ENCODE assay signal across 25 cellular contexts in the genomic region with DNA sequence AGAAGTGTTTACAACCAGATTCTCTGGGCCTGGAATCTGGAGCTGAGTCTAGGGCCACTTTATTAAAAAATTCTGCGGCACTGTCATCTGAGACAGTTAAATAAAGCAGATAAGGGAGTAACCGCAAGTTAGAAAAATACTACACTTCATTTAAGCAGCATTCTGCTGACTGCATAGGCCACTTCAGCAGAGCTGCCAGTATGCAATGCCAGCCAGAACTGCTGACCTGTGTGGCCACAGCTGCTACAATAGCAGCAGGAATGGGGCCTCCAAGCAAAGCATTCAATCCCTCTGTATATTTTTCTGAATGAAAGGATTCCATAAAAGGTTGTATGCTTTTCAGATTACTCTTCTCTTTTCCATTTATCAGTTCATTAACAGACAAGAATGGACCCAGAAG.
"Had no signal": no experiment of that assay in that cellular context is flagged by ENCODE, and none has a peak within 500 bp of the region (broad histone marks: within the 10 kb centered on the region; RNA-seq: fewer than 3 reads in every experiment).

No MANE protein-coding gene starts in this region.

- DNase-seq: activated CD4-positive, alpha-beta T cell treated with anti-CD3 and anti-CD28 coated beads for 48 hours; activated CD4-positive, alpha-beta T cell treated with anti-CD3 and anti-CD28 coated beads, Interleukin-2, amount 50 U/mL, for 48 hours; activated CD8-positive, alpha-beta memory T cell treated with anti-CD3 and anti-CD28 coated beads for 24 hours; activated effector memory CD4-positive, alpha-beta T cell treated with Interleukin-2 at 50 U/mL for 16 hours; activated naive CD4-positive, alpha-beta T cell treated with Interleukin-2 at 50 U/mL for 16 hours; aorta; caudate nucleus; effector CD4-positive, alpha-beta T cell; left cardiac atrium; mucosa of descending colon; nephron progenitor cell; stimulated activated CD4-positive, alpha-beta T cell treated with anti-CD3 and anti-CD28 coated beads, Interleukin-2, amount 100 ng/mL, for 24 hours; stimulated activated naive CD4-positive, alpha-beta T cell; SW 1271; T-helper 9 cell; transverse colon; WERI-Rb-1 had no signal

- H3K9me3 ChIP-seq: gastroesophageal sphincter, mucosa of descending colon, neutrophil, transverse colon had no signal

- H3K27me3 ChIP-seq: gastroesophageal sphincter, hepatocyte, neutrophil, transverse colon had no signal

- ATAC-seq: activated CD4-positive, CD25-positive, alpha-beta regulatory T cell treated with anti-CD3 and anti-CD28 coated beads, Interleukin-2, amount 50 U/mL, for 24 hours; gastroesophageal sphincter; left cardiac atrium; mucosa of descending colon; sciatic nerve had no signal

- H3K36me3 ChIP-seq: gastroesophageal sphincter, neutrophil, transverse colon, WERI-Rb-1 had no signal

- H3K4me1 ChIP-seq: gastroesophageal sphincter, transverse colon had no signal

- H3K4me3 ChIP-seq: gastroesophageal sphincter, hepatocyte, lung, mucosa of descending colon, smooth muscle cell, transverse colon had no signal

- H3K27ac ChIP-seq: epithelial cell of prostate, gastroesophageal sphincter, hepatocyte, neutrophil, transverse colon, WERI-Rb-1 had no signal
